Comparison of ENCODE assay signal across 8 cellular contexts in genomic region chr4:123477804-123478209, GRCh38.
DNase-seq lines count a peak whose midpoint lies in the region; ATAC-seq and TF ChIP-seq lines count a peak whose summit lies in the region.

No MANE protein-coding gene starts in this region.

- H3K27me3 ChIP-seq in foreskin keratinocyte: no peaks in the 10 kb centered on the region

- peak overlapping the region; percentile 53 for H3K4me3 Mint-ChIP-seq in stimulated activated effector memory CD8-positive, alpha-beta T cell treated with anti-CD3 and anti-CD28 coated beads, Interleukin-12 subunit alpha, Interleukin-12 subunit beta, amount 100 ng/mL, for 72 hours

- H3K4me1 Mint-ChIP-seq in stimulated activated effector memory CD8-positive, alpha-beta T cell treated with anti-CD3 and anti-CD28 coated beads, Interleukin-12 subunit alpha, Interleukin-12 subunit beta, amount 100 ng/mL, for 72 hours: peaks cover 43% of the 10 kb centered on the region

- H3K9me3 Mint-ChIP-seq in stimulated activated effector memory CD8-positive, alpha-beta T cell treated with anti-CD3 and anti-CD28 coated beads, Interleukin-12 subunit alpha, Interleukin-12 subunit beta, amount 100 ng/mL, for 72 hours: no peaks in the 10 kb centered on the region

- peaks cover 7% of the 10 kb centered on the region for H3K4me1 ChIP-seq in foreskin keratinocyte

- no peak overlapping the region for H3K27ac ChIP-seq in foreskin keratinocyte

- DNase-seq in AML-193 (lab: John Stamatoyannopoulos, UW) (peak; percentile 35 to 49), fibroblast of peridontal ligament (ENCODE audit: extremely low read depth) (peak; percentile 65), foreskin keratinocyte (no peak), NCI-H2081 (lab: John Stamatoyannopoulos, UW) (no peak)
- DNase-seq in activated CD4-positive, alpha-beta T cell treated with anti-CD3 and anti-CD28 coated beads for 4 hours: peak; percentile 12 to 29
- DNase-seq in stimulated activated effector memory CD8-positive, alpha-beta T cell treated with anti-CD3 and anti-CD28 coated beads, Interleukin-12 subunit alpha, Interleukin-12 subunit beta, amount 100 ng/mL, for 72 hours (ENCODE audit: low spot score in 2 of 2): peak; percentile 33 to 61

- no peak for TF ChIP-seq CTCF in foreskin keratinocyte (conservative IDR thresholded peaks at IDR 0.05)

- H3K36me3 Mint-ChIP-seq in stimulated activated effector memory CD8-positive, alpha-beta T cell treated with anti-CD3 and anti-CD28 coated beads, Interleukin-12 subunit alpha, Interleukin-12 subunit beta, amount 100 ng/mL, for 72 hours: no peaks in the 10 kb centered on the region

- ATAC-seq in HG02610 (IDR thresholded peaks at IDR 0.05; ENCODE audit: unreplicated experiment): peak; percentile 51
- peak; percentile 98 for ATAC-seq in stimulated activated effector memory CD8-positive, alpha-beta T cell treated with anti-CD3 and anti-CD28 coated beads, Interleukin-12 subunit alpha, Interleukin-12 subunit beta, amount 100 ng/mL, for 72 hours
- no peak for ATAC-seq in foreskin keratinocyte
- ATAC-seq in HG03520 (IDR thresholded peaks at IDR 0.05; ENCODE audit: unreplicated experiment): no peak

- H3K27ac Mint-ChIP-seq in stimulated activated effector memory CD8-positive, alpha-beta T cell treated with anti-CD3 and anti-CD28 coated beads, Interleukin-12 subunit alpha, Interleukin-12 subunit beta, amount 100 ng/mL, for 72 hours: peak overlapping the region; percentile 75

Comparison
In these comparisons a context has a peak if more than half of its experiments do, and no peak if none do; other contexts are left out.
1. DNase-seq: peak in AML-193 (2 of 2), activated CD4-positive, alpha-beta T cell treated with anti-CD3 and anti-CD28 coated beads for 4 hours (2 of 2), fibroblast of peridontal ligament (single experiment) and stimulated activated effector memory CD8-positive, alpha-beta T cell treated with anti-CD3 and anti-CD28 coated beads, Interleukin-12 subunit alpha, Interleukin-12 subunit beta, amount 100 ng/mL, for 72 hours (2 of 2); none in foreskin keratinocyte (0 of 2) and NCI-H2081 (0 of 2).
2. ATAC-seq: peak in HG02610 (single experiment) and stimulated activated effector memory CD8-positive, alpha-beta T cell treated with anti-CD3 and anti-CD28 coated beads, Interleukin-12 subunit alpha, Interleukin-12 subunit beta, amount 100 ng/mL, for 72 hours (single experiment); none in foreskin keratinocyte (single experiment) and HG03520 (single experiment).